ENCODE assay signal across 1 cellular context in the genomic region with DNA sequence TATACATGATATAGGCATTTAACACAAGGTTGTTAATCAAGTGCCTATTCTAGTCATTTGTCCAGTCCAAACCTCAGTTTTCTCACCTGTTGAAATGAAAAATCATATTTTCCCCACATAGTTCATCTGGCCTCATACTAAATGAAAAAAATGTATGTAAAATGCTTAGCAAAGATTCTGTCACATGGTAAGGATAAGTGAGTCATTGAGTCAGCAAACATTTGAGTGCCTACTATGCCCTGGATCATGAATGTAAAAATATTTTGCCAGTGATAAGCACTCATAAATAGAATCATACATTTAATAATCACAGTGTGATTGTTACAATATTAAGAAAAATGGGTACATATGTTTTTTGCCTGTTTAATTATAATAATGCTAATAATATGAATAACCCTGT.
TF ChIP-seq lines count a peak whose summit lies in the region.

No MANE protein-coding gene starts in this region.

TF ChIP-seq in SK-N-SH treated with all-trans-retinoic acid at 6 μM for 48 hours, 23 proteins besides CTCF, POLR2A, EP300 and RAD21 (continued from another document):
- TF ChIP-seq, protein P1, sequence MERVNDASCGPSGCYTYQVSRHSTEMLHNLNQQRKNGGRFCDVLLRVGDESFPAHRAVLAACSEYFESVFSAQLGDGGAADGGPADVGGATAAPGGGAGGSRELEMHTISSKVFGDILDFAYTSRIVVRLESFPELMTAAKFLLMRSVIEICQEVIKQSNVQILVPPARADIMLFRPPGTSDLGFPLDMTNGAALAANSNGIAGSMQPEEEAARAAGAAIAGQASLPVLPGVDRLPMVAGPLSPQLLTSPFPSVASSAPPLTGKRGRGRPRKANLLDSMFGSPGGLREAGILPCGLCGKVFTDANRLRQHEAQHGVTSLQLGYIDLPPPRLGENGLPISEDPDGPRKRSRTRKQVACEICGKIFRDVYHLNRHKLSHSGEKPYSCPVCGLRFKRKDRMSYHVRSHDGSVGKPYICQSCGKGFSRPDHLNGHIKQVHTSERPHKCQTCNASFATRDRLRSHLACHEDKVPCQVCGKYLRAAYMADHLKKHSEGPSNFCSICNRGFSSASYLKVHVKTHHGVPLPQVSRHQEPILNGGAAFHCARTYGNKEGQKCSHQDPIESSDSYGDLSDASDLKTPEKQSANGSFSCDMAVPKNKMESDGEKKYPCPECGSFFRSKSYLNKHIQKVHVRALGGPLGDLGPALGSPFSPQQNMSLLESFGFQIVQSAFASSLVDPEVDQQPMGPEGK (CRISPR knock-in tag; IDR thresholded peaks at IDR 0.05; ENCODE audit: borderline replicate concordance) = no peak
- no peak for TF ChIP-seq TOX (CRISPR knock-in tag; IDR thresholded peaks at IDR 0.05; ENCODE audit: borderline replicate concordance)
- TF ChIP-seq, protein P2, sequence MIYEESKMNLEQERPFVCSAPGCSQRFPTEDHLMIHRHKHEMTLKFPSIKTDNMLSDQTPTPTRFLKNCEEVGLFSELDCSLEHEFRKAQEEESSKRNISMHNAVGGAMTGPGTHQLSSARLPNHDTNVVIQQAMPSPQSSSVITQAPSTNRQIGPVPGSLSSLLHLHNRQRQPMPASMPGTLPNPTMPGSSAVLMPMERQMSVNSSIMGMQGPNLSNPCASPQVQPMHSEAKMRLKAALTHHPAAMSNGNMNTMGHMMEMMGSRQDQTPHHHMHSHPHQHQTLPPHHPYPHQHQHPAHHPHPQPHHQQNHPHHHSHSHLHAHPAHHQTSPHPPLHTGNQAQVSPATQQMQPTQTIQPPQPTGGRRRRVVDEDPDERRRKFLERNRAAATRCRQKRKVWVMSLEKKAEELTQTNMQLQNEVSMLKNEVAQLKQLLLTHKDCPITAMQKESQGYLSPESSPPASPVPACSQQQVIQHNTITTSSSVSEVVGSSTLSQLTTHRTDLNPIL (CRISPR knock-in tag; IDR thresholded peaks at IDR 0.05; ENCODE audit: low read depth) = no peak
- no peak for TF ChIP-seq GLIS3 (CRISPR knock-in tag; IDR thresholded peaks at IDR 0.05)
